ENCODE assay signal across 2 cellular contexts in genomic region chr6:99618649-99619408, GRCh38.
TF ChIP-seq lines count a peak whose summit lies in the region.

No MANE protein-coding gene starts in this region.

TF ChIP-seq in GM23338, 12 proteins besides CTCF, POLR2A, EP300 and RAD21:
- TF ChIP-seq, protein P1, sequence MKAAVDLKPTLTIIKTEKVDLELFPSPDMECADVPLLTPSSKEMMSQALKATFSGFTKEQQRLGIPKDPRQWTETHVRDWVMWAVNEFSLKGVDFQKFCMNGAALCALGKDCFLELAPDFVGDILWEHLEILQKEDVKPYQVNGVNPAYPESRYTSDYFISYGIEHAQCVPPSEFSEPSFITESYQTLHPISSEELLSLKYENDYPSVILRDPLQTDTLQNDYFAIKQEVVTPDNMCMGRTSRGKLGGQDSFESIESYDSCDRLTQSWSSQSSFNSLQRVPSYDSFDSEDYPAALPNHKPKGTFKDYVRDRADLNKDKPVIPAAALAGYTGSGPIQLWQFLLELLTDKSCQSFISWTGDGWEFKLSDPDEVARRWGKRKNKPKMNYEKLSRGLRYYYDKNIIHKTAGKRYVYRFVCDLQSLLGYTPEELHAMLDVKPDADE (IDR thresholded peaks at IDR 0.05) = no peak
- TF ChIP-seq REST (IDR thresholded peaks at IDR 0.05; ENCODE audit: unreplicated experiment) (no peak), ZNF331 (CRISPR knock-in tag; IDR thresholded peaks at IDR 0.05; ENCODE audit: low read depth) (no peak), JUNB (IDR thresholded peaks at IDR 0.05; ENCODE audit: unreplicated experiment) (no peak), POLR2AphosphoS5 (IDR thresholded peaks at IDR 0.05; ENCODE audit: low read depth) (no peak), ZNF114 (CRISPR knock-in tag; IDR thresholded peaks at IDR 0.05) (0 out of 2 replicates have a peak, but pooled peaks have one; percentile 36), CREB1 (CRISPR knock-in tag; IDR thresholded peaks at IDR 0.05; ENCODE audit: low read depth) (no peak), EZH2 (IDR thresholded peaks at IDR 0.05; ENCODE audit: low read depth, unreplicated experiment) (peak; percentile 54)
TF ChIP-seq in GM23338: peak in this region for 2.

TF ChIP-seq in IMR-90, 13 proteins besides CTCF, POLR2A, EP300 and RAD21:
- TF ChIP-seq SMC3 (IDR thresholded peaks at IDR 0.05; ENCODE audit: low read depth, low read length) = no peak
- TF ChIP-seq MXI1 (IDR thresholded peaks at IDR 0.05; ENCODE audit: borderline replicate concordance, low read depth, low read length) = no peak
- TF ChIP-seq MAZ (IDR thresholded peaks at IDR 0.05; ENCODE audit: borderline replicate concordance, low read depth, low read length) = no peak
- TF ChIP-seq USF2 (IDR thresholded peaks at IDR 0.05; ENCODE audit: low read depth, low read length) = no peak
- no peak for TF ChIP-seq CHD1 (IDR thresholded peaks at IDR 0.05; ENCODE audit: low read depth, low read length)
- TF ChIP-seq BHLHE40 (IDR thresholded peaks at IDR 0.05; ENCODE audit: low read depth, low read length) = no peak
- no peak for TF ChIP-seq CEBPB (IDR thresholded peaks at IDR 0.05; ENCODE audit: low read depth, low read length)
- TF ChIP-seq RCOR1 (IDR thresholded peaks at IDR 0.05; ENCODE audit: insufficient replicate concordance, low read length) = no peak
- TF ChIP-seq MAFK (IDR thresholded peaks at IDR 0.05; ENCODE audit: low read depth, low read length) = no peak
- TF ChIP-seq RFX5 (IDR thresholded peaks at IDR 0.05; ENCODE audit: low read depth, low read length) = no peak
- TF ChIP-seq NFE2L2 (IDR thresholded peaks at IDR 0.05; ENCODE audit: low read depth, low read length) = no peak
- TF ChIP-seq ELK1 (IDR thresholded peaks at IDR 0.05; ENCODE audit: borderline replicate concordance, low read depth, low read length) = no peak
- TF ChIP-seq FOS (IDR thresholded peaks at IDR 0.05; ENCODE audit: low read depth, low read length) = no peak
TF ChIP-seq in IMR-90: peak in this region for 0.
